In genomic region chr4:11603594-11604194, GRCh38 we compare ENCODE assay signal across 1 cellular context.
TF ChIP-seq lines count a peak whose summit lies in the region.

No MANE protein-coding gene starts in this region.

TF ChIP-seq in GM23338, 12 proteins besides CTCF, POLR2A, EP300 and RAD21 (continued from another document):
- TF ChIP-seq ZNF462 (CRISPR knock-in tag; IDR thresholded peaks at IDR 0.05) (peak; percentile 14; the same call in 1 of the 2 replicates), POLR2AphosphoS5 (IDR thresholded peaks at IDR 0.05; ENCODE audit: low read depth) (no peak), ETS1 (IDR thresholded peaks at IDR 0.05) (no peak)
